Comparison of ENCODE assay signal across 7 cellular contexts in genomic region chr2:74001781-74002514, GRCh38. TPM values are rescaled to one million over a fixed set of nuclear protein-coding genes. Genes with fewer than 3 reads are reported as not detected.
DNase-seq lines count a peak whose midpoint lies in the region; ATAC-seq and TF ChIP-seq lines count a peak whose summit lies in the region.

No MANE protein-coding gene starts in this region.

- H3K9me3 ChIP-seq in HAP-1: no peaks in the 10 kb centered on the region
- H3K9me3 ChIP-seq in Peyer's patch: no peaks in the 10 kb centered on the region

- DNase-seq in HAP-1 (ENCODE audit: low spot score in 2 of 2): no peak
- DNase-seq in Peyer's patch: no peak
- DNase-seq in foreskin fibroblast: no peak
- peak; percentile 52 for DNase-seq in stimulated activated CD8-positive, alpha-beta memory T cell treated with anti-CD3 and anti-CD28 coated beads, Interleukin-4, amount 100 ng/mL, for 48 hours
- DNase-seq in NCI-H345 (lab: John Stamatoyannopoulos, UW): no peak
- DNase-seq in A172 (ENCODE audit: low spot score): no peak

- H3K27me3 ChIP-seq in HAP-1 (ENCODE audit: low read depth) (no peaks in the 10 kb centered on the region), Peyer's patch (no peaks in the 10 kb centered on the region)

- TF ChIP-seq POLR2A in Peyer's patch (IDR thresholded peaks at IDR 0.05): no peak

- ATAC-seq in GM18520 (IDR thresholded peaks at IDR 0.05; ENCODE audit: unreplicated experiment): peak; percentile 42

- H3K36me3 ChIP-seq in HAP-1 (replicated peaks) (no peaks in the 10 kb centered on the region; the same call in 1 of the 2 replicates), Peyer's patch (no peaks in the 10 kb centered on the region)

- TF ChIP-seq CTCF in Peyer's patch (IDR thresholded peaks at IDR 0.05) (no peak), foreskin fibroblast (IDR thresholded peaks at IDR 0.05; ENCODE audit: low read depth, low read length) (no peak)

- H3K4me3 ChIP-seq in HAP-1 (peak overlapping the region; percentile 38), Peyer's patch (peak overlapping the region; percentile 58 to 73 (median 64)), foreskin fibroblast (ENCODE audit: low read depth in 1 of 2, low read length in 2 of 2) (peak overlapping the region; percentile 56 to 86)

- peak overlapping the region in 2 of 4 donors; percentile 32 to 77 for H3K27ac ChIP-seq in Peyer's patch

- H3K4me1 ChIP-seq in HAP-1 (peaks cover 4% of the 10 kb centered on the region), Peyer's patch (peaks cover 0 to 50% (median 5%) of the 10 kb centered on the region in 4 donors)

- in situ Hi-C loops in HAP-1 (cut with MboI; ENCODE audit: low sequenced_read_pairs): no loop called here

RNA-seq across cellular contexts. Expression of gene TET3, which starts 17.2 kb away (rescaled TPM):
- total RNA-seq in Peyer's patch: 10 to 100 TPM; 18.2 to 38.7 (median 27.0) TPM
- 6.5 and 9.9 TPM in 2 replicates for total RNA-seq in A172 (2014; rRNA removed; shearing (Covaris generic))
